8 cellular contexts compared by ENCODE assay signal in genomic region chr3:25033407-25034029, GRCh38.
A peak's percentile ranks its signal among the peaks of the same experiment; 100 is the strongest.
DNase-seq lines count a peak whose midpoint lies in the region; ATAC-seq and TF ChIP-seq lines count a peak whose summit lies in the region.

No MANE protein-coding gene starts in this region.

- TF ChIP-seq POLR2A in stomach (IDR thresholded peaks at IDR 0.05) (no peak), ovary (IDR thresholded peaks at IDR 0.05) (no peak)

- H3K27me3 ChIP-seq in hepatocyte (no peaks in the 10 kb centered on the region), stomach (no peaks in the 10 kb centered on the region), ovary (no peaks in the 10 kb centered on the region)

- POLR2A ChIA-PET in AG04449 (lab: Yijun Ruan, JAX), result no interaction called here

- H2AFZ ChIP-seq in hepatocyte, result no peak overlapping the region

- peaks cover 14% of the 10 kb centered on the region for H3K4me1 ChIP-seq in hepatocyte (ENCODE audit: insufficient read depth)
- H3K4me1 ChIP-seq in stomach, result peaks cover 3 to 20% (median 12%) of the 10 kb centered on the region in 4 donors
- no peaks in the 10 kb centered on the region for H3K4me1 ChIP-seq in ovary (ENCODE audit: insufficient read depth)

- H3K4me2 ChIP-seq in hepatocyte, result no peak overlapping the region

- peak; percentile 83 for ATAC-seq in HG02623 (IDR thresholded peaks at IDR 0.05; ENCODE audit: unreplicated experiment)
- ATAC-seq in activated T-helper 17 cell treated with anti-CD3 and anti-CD28 coated beads, Interleukin-2, amount 50 U/mL, for 72 hours (replicated peaks), result peak; percentile 31

- no peaks in the 10 kb centered on the region for H3K36me3 Mint-ChIP-seq in activated T-helper 17 cell treated with anti-CD3 and anti-CD28 coated beads, Interleukin-2, amount 50 U/mL, for 72 hours (ENCODE audit: low read depth)

- no peaks in the 10 kb centered on the region for H3K4me1 Mint-ChIP-seq in activated T-helper 17 cell treated with anti-CD3 and anti-CD28 coated beads, Interleukin-2, amount 50 U/mL, for 72 hours

- no peak overlapping the region for H3K4me3 ChIP-seq in AG04449 (ENCODE audit: low read depth, low read length)
- no peak overlapping the region for H3K4me3 ChIP-seq in hepatocyte
- H3K4me3 ChIP-seq in stomach, result no peak overlapping the region
- no peak overlapping the region for H3K4me3 ChIP-seq in ovary

- H3K27me3 Mint-ChIP-seq in activated T-helper 17 cell treated with anti-CD3 and anti-CD28 coated beads, Interleukin-2, amount 50 U/mL, for 72 hours, result no peaks in the 10 kb centered on the region

- TF ChIP-seq EP300 in stomach (IDR thresholded peaks at IDR 0.05) (no peak), ovary (IDR thresholded peaks at IDR 0.05) (no peak)

- H3K9me2 ChIP-seq in hepatocyte (replicated peaks; ENCODE audit: insufficient read depth), result no peaks in the 10 kb centered on the region

- intact Hi-C loops in stomach (cut with DNase I; ENCODE audit: low total_unique reads) (no loop called here), ovary (cut with DNase I) (no loop called here)

- DNase-seq in AG04449 (ENCODE audit: low read depth, low spot score), result no peak
- peak; percentile 36 for DNase-seq in MV-4-11 (lab: John Stamatoyannopoulos, UW)
- DNase-seq in hepatocyte (ENCODE audit: low spot score), result peak; percentile 67
- DNase-seq in stomach, result peak; percentile 26
- no peak for DNase-seq in ovary

- no peaks in the 10 kb centered on the region for H3K9me3 ChIP-seq in hepatocyte (ENCODE audit: low read depth)
- no peaks in the 10 kb centered on the region for H3K9me3 ChIP-seq in stomach
- H3K9me3 ChIP-seq in ovary, result no peaks in the 10 kb centered on the region

- no peaks in the 10 kb centered on the region for H3K36me3 ChIP-seq in hepatocyte (replicated peaks; ENCODE audit: insufficient read depth, low read depth)
- no peaks in the 10 kb centered on the region for H3K36me3 ChIP-seq in stomach
- no peaks in the 10 kb centered on the region for H3K36me3 ChIP-seq in ovary

- H3K79me2 ChIP-seq in hepatocyte, result no peaks in the 10 kb centered on the region

- CTCF ChIA-PET in AG04449 (lab: Yijun Ruan, JAX), result interaction anchor here (0.8 to 10.7 kb wide), 9 partner anchors 9 to 561 kb away, joined by 3 to 91 read pairs (median 4); no protein-coding TSS in a partner anchor

- no peak overlapping the region for H3K27ac Mint-ChIP-seq in activated T-helper 17 cell treated with anti-CD3 and anti-CD28 coated beads, Interleukin-2, amount 50 U/mL, for 72 hours

- H4K20me1 ChIP-seq in hepatocyte (ENCODE audit: insufficient read depth, poor library complexity, severe bottlenecking), result no peaks in the 10 kb centered on the region

- no peak overlapping the region for H3K4me3 Mint-ChIP-seq in activated T-helper 17 cell treated with anti-CD3 and anti-CD28 coated beads, Interleukin-2, amount 50 U/mL, for 72 hours

- TF ChIP-seq CTCF in AG04449 (IDR thresholded peaks at IDR 0.05; ENCODE audit: insufficient read depth, low read length, missing control alignments) (peak; percentile 47), GM12872 (IDR thresholded peaks at IDR 0.05; ENCODE audit: insufficient read depth, low read depth, low read length) (peak; percentile 81), hepatocyte (IDR thresholded peaks at IDR 0.05; ENCODE audit: poor library complexity) (peak; percentile 53), stomach (IDR thresholded peaks at IDR 0.05) (peak in 5 of 7 experiments; percentile 8 to 41 (median 23)), ovary (IDR thresholded peaks at IDR 0.05) (no peak)

- peaks cover 7% of the 10 kb centered on the region for H3K9me3 Mint-ChIP-seq in activated T-helper 17 cell treated with anti-CD3 and anti-CD28 coated beads, Interleukin-2, amount 50 U/mL, for 72 hours

- WGBS in hepatocyte (ENCODE audit: low lambda C conversion rate, missing lambda C conversion rate), result 76% methylated on average over 6 of the region's 6 CpGs
- 63 to 71% (median 69%) methylated on average over 6 of the region's 6 CpGs for WGBS in stomach, 5 donors
- WGBS in ovary, 3 donors, result 78 to 81% (median 81%) methylated on average over 6 of the region's 6 CpGs

- H3K27ac ChIP-seq in hepatocyte, result no peak overlapping the region
- H3K27ac ChIP-seq in stomach, result no peak overlapping the region
- no peak overlapping the region for H3K27ac ChIP-seq in ovary

Comparison
In these comparisons a context has a peak if more than half of its experiments do, and no peak if none do; other contexts are left out.
1. DNase-seq: peak in MV-4-11 (single experiment), hepatocyte (single experiment) and stomach (single experiment); none in AG04449 (single experiment) and ovary (0 of 5).
2. CTCF ChIP-seq: peak in AG04449 (single experiment), GM12872 (single experiment), hepatocyte (single experiment) and stomach (5 of 7); none in ovary (0 of 3).